1 cellular context compared by ENCODE assay signal in genomic region chr3:15606434-15606891, GRCh38.
TF ChIP-seq lines count a peak whose summit lies in the region.

No MANE protein-coding gene starts in this region.

TF ChIP-seq in K562, 482 proteins besides CTCF, POLR2A, EP300 and RAD21:
- TF ChIP-seq MAFG (tag; conservative IDR thresholded peaks at IDR 0.05) (peak; percentile 52), NFE2 (IDR thresholded peaks at IDR 0.05; ENCODE audit: low read depth) (peak; percentile 68), MAFK (IDR thresholded peaks at IDR 0.05; ENCODE audit: low read length) (peak; percentile 40; the same call in 1 of the 2 replicates), CTCFL (IDR thresholded peaks at IDR 0.05; ENCODE audit: borderline replicate concordance, insufficient read depth, low read depth, low read length, poor library complexity, severe bottlenecking) (no peak), MAFF (IDR thresholded peaks at IDR 0.05; ENCODE audit: low read length) (peak; percentile 56; the same call in 1 of the 2 replicates), ZNF24 (IDR thresholded peaks at IDR 0.05) (no peak), RBM39 (optimal IDR thresholded peaks at IDR 0.05; ENCODE audit: low read depth, low read length) (no peak), BCLAF1 (IDR thresholded peaks at IDR 0.05; ENCODE audit: borderline replicate concordance in 1 of 2, control insufficient read depth in 1 of 2, low read depth in 2 of 2, low read length in 1 of 2) (no peak), C11orf30 (IDR thresholded peaks at IDR 0.05; ENCODE audit: low read depth) (peak; percentile 76), PCBP2 (IDR thresholded peaks at IDR 0.05; ENCODE audit: low read depth, low read length, poor library complexity, severe bottlenecking) (no peak), U2AF2 (optimal IDR thresholded peaks at IDR 0.05; ENCODE audit: low read depth, low read length) (no peak), IRF1 (CRISPR knock-in tag; IDR thresholded peaks at IDR 0.05; ENCODE audit: borderline replicate concordance) (no peak), HNRNPH1 (optimal IDR thresholded peaks at IDR 0.05; ENCODE audit: low read depth, low read length) (no peak), ARID1B (IDR thresholded peaks at IDR 0.05) (no peak), ZNF785 (CRISPR knock-in tag; IDR thresholded peaks at IDR 0.05) (no peak), ZNF121 (CRISPR knock-in tag; conservative IDR thresholded peaks at IDR 0.05) (no peak), RNF2 (IDR thresholded peaks at IDR 0.05) (no peak), ZNF316 (IDR thresholded peaks at IDR 0.05) (peak; percentile 83)
TF ChIP-seq in K562: peak in this region for 6.
